Comparison of ENCODE assay signal across 1 cellular context in genomic region chr2:191666241-191666640, GRCh38.
TF ChIP-seq lines count a peak whose summit lies in the region.

No MANE protein-coding gene starts in this region.

TF ChIP-seq in K562, 482 proteins besides CTCF, POLR2A, EP300 and RAD21 (continued from another document):
- TF ChIP-seq CTBP1 (IDR thresholded peaks at IDR 0.05; ENCODE audit: borderline replicate concordance) = no peak
- TF ChIP-seq ETV5 (CRISPR knock-in tag; IDR thresholded peaks at IDR 0.05; ENCODE audit: low read depth) = no peak
- TF ChIP-seq ZNF75A (CRISPR knock-in tag; IDR thresholded peaks at IDR 0.05) = no peak
- no peak for TF ChIP-seq FOXM1 (IDR thresholded peaks at IDR 0.05; ENCODE audit: low read depth)
- TF ChIP-seq FOXM1 (CRISPR knock-in tag; IDR thresholded peaks at IDR 0.05; ENCODE audit: low read depth) = no peak
- no peak for TF ChIP-seq MBD2 (IDR thresholded peaks at IDR 0.05; ENCODE audit: borderline replicate concordance, low read depth)
- TF ChIP-seq CBX8 (IDR thresholded peaks at IDR 0.05; ENCODE audit: borderline replicate concordance, extremely low read depth, low read depth, low read length, poor library complexity, severe bottlenecking) = no peak
- no peak for TF ChIP-seq AFF4 (CRISPR knock-in tag; IDR thresholded peaks at IDR 0.05)
- TF ChIP-seq USF1 (CRISPR knock-in tag; IDR thresholded peaks at IDR 0.05) = no peak
- no peak for TF ChIP-seq XRCC3 (IDR thresholded peaks at IDR 0.05)
- no peak for TF ChIP-seq FIP1L1 (IDR thresholded peaks at IDR 0.05; ENCODE audit: low read depth, low read length, poor library complexity, severe bottlenecking)
- TF ChIP-seq POLR2G (IDR thresholded peaks at IDR 0.05; ENCODE audit: low read depth, low read length) = no peak
- TF ChIP-seq FOXJ2 (tag; IDR thresholded peaks at IDR 0.05) = no peak
TF ChIP-seq in K562: peak in this region for 0.
